Comparison of ENCODE assay signal across 11 cellular contexts in genomic region chr6:124298682-124299081, GRCh38.
"Had no signal": no experiment of that assay in that cellular context is flagged by ENCODE, and none has a peak within 500 bp of the region (broad histone marks: within the 10 kb centered on the region; RNA-seq: fewer than 3 reads in every experiment).

No MANE protein-coding gene starts in this region.

- H3K27me3 ChIP-seq: thyroid gland had no signal

- DNase-seq: activated CD4-positive, alpha-beta T cell treated with anti-CD3 and anti-CD28 coated beads for 36 hours; activated CD8-positive, alpha-beta T cell treated with anti-CD3 and anti-CD28 coated beads for 36 hours; activated effector memory CD4-positive, alpha-beta T cell treated with Interleukin-2 at 50 U/mL for 16 hours; activated naive CD4-positive, alpha-beta T cell treated with anti-CD3 and anti-CD28 coated beads, Interleukin-2, amount 50 U/mL, for 16 hours; activated T-cell treated with anti-CD3 and anti-CD28 coated beads, Interleukin-2, amount 50 U/mL, for 4 hours; foreskin melanocyte; immature natural killer cell; stimulated activated CD4-positive, alpha-beta T cell treated with anti-CD3 and anti-CD28 coated beads, Interleukin-2, amount 100 ng/mL, for 48 hours; stimulated activated naive B cell treated with anti-CD40 and anti-IgM and Interleukin-4, amounts not matched to agents 10 μg/mL and 1 μg/mL and 100 μg/mL, for 72 hours; thyroid gland had no signal

- H3K4me3 ChIP-seq: thyroid gland had no signal

- ATAC-seq: activated CD4-positive, alpha-beta T cell treated with anti-CD3 and anti-CD28 coated beads for 36 hours; activated CD8-positive, alpha-beta T cell treated with anti-CD3 and anti-CD28 coated beads for 36 hours; activated T-cell treated with anti-CD3 and anti-CD28 coated beads, Interleukin-2, amount 50 U/mL, for 4 hours; stimulated activated naive B cell treated with anti-CD40 and anti-IgM and Interleukin-4, amounts not matched to agents 10 μg/mL and 1 μg/mL and 100 μg/mL, for 72 hours had no signal

- H3K4me1 ChIP-seq: thyroid gland had no signal

- H3K36me3 ChIP-seq: thyroid gland had no signal

- H3K27ac ChIP-seq: epithelial cell of prostate, thyroid gland had no signal

- H3K9me3 ChIP-seq: thyroid gland had no signal
